ENCODE assay signal across 8 cellular contexts in genomic region chr19:9828551-9829063, GRCh38. TPM values are rescaled to one million over a fixed set of nuclear protein-coding genes. Genes with fewer than 3 reads are reported as not detected.
DNase-seq lines count a peak whose midpoint lies in the region; ATAC-seq, FAIRE-seq and TF ChIP-seq lines count a peak whose summit lies in the region.

No MANE protein-coding gene starts in this region.

- peaks cover 64% of the 10 kb centered on the region for H3K79me2 ChIP-seq in KMS-11 (ENCODE audit: insufficient read depth, low read depth)

- DNase-seq in AG04449 (ENCODE audit: low read depth, low spot score) (no peak), bronchial epithelial cell (ENCODE audit: low read depth) (no peak), AG08395 (ENCODE audit: low spot score) (no peak)

- ATAC-seq in HG02973 (IDR thresholded peaks at IDR 0.05; ENCODE audit: unreplicated experiment), result no peak
- ATAC-seq in HG02759 (IDR thresholded peaks at IDR 0.05; ENCODE audit: unreplicated experiment), result no peak
- no peak for ATAC-seq in HG02623 (IDR thresholded peaks at IDR 0.05; ENCODE audit: unreplicated experiment)

- no peak overlapping the region for H2AFZ ChIP-seq in KMS-11 (ENCODE audit: low read depth)

- peak overlapping the region; percentile 79 for H3K4me2 ChIP-seq in KMS-11

- no peaks in the 10 kb centered on the region for H3K9me3 ChIP-seq in muscle layer of colon (ENCODE audit: low read length)

- no peak for TF ChIP-seq CTCF in AG04449 (IDR thresholded peaks at IDR 0.05; ENCODE audit: insufficient read depth, low read length, missing control alignments)
- no peak for TF ChIP-seq CTCF in KMS-11 (conservative IDR thresholded peaks at IDR 0.05; ENCODE audit: low read depth, low read length)
- TF ChIP-seq CTCF in bronchial epithelial cell (IDR thresholded peaks at IDR 0.05; ENCODE audit: insufficient read depth, low read length, severe bottlenecking), result no peak

- H3K4me1 ChIP-seq in KMS-11 (ENCODE audit: low read depth, poor library complexity, severe bottlenecking) (peaks cover 39% of the 10 kb centered on the region), muscle layer of colon (ENCODE audit: insufficient read depth, low read length) (peaks cover 13% of the 10 kb centered on the region)

- POLR2A ChIA-PET in AG04449 (lab: Yijun Ruan, JAX), result interaction anchor here (1.0 to 1.3 kb wide), 2 partner anchors 10 to 28 kb away, joined by 3 read pairs; partner anchors contain the start of gene FBXL12

- H3K9ac ChIP-seq in KMS-11 (peak overlapping the region; percentile 64; the same call in 1 of the 2 replicates), muscle layer of colon (ENCODE audit: low read length) (peak overlapping the region; percentile 94)

- H3K27ac ChIP-seq in KMS-11 (no peak overlapping the region), muscle layer of colon (ENCODE audit: low read depth, low read length) (peak overlapping the region; percentile 74)

- CTCF ChIA-PET in AG04449 (lab: Yijun Ruan, JAX), result interaction anchor here (1.2 to 2.7 kb wide), 3 partner anchors 9 to 203 kb away, joined by 4 to 10 read pairs (median 4); no protein-coding TSS in a partner anchor

- FAIRE-seq in bronchial epithelial cell (lab: Jason Lieb, UNC), result no peak

- no peaks in the 10 kb centered on the region for H3K27me3 ChIP-seq in KMS-11 (ENCODE audit: insufficient read depth, low read depth)
- H3K27me3 ChIP-seq in bronchial epithelial cell (ENCODE audit: control insufficient read depth, insufficient read depth, low read length), result no peaks in the 10 kb centered on the region
- no peaks in the 10 kb centered on the region for H3K27me3 ChIP-seq in muscle layer of colon (ENCODE audit: control insufficient read depth in 1 of 2, insufficient read depth in 2 of 2, low read length in 2 of 2)

- peak overlapping the region; percentile 96 for H3K4me3 ChIP-seq in AG04449 (ENCODE audit: low read depth, low read length)
- H3K4me3 ChIP-seq in KMS-11 (IDR thresholded peaks at IDR 0.05; ENCODE audit: insufficient read depth, low read depth, low read length), result no peak overlapping the region
- peak overlapping the region; percentile 83 for H3K4me3 ChIP-seq in bronchial epithelial cell (ENCODE audit: low read depth, low read length)
- peak overlapping the region; percentile 70 to 99 for H3K4me3 ChIP-seq in muscle layer of colon (ENCODE audit: low read depth in 1 of 2, low read length in 2 of 2)

- no peaks in the 10 kb centered on the region for H4K20me1 ChIP-seq in KMS-11 (ENCODE audit: insufficient read depth)

- peaks cover 3% of the 10 kb centered on the region; the same call in 1 of the 2 replicates for H3K36me3 ChIP-seq in KMS-11 (ENCODE audit: insufficient read depth)
- no peaks in the 10 kb centered on the region for H3K36me3 ChIP-seq in bronchial epithelial cell (ENCODE audit: control insufficient read depth, insufficient read depth, low read length)
- peaks cover 8% of the 10 kb centered on the region for H3K36me3 ChIP-seq in muscle layer of colon (ENCODE audit: insufficient read depth, low read length)

RNA-seq across cellular contexts. Expression of gene UBL5, which starts 0.9 kb away (rescaled TPM):
- total RNA-seq in bronchial epithelial cell, result 260 and 314 TPM in 2 replicates

RNA-seq across cellular contexts. Expression of gene PIN1, which starts 6.5 kb away (rescaled TPM):
- total RNA-seq in bronchial epithelial cell, result 61.3 and 80.6 TPM in 2 replicates

RNA-seq across cellular contexts. Expression of gene FBXL12, which starts 9.7 kb away (rescaled TPM):
- 4.5 and 7.8 TPM in 2 replicates for total RNA-seq in bronchial epithelial cell
